ENCODE assay signal across 8 cellular contexts in genomic region chr11:126268708-126269579, GRCh38. TPM values are rescaled to one million over a fixed set of nuclear protein-coding genes. Genes with fewer than 3 reads are reported as not detected.
DNase-seq lines count a peak whose midpoint lies in the region; ATAC-seq and TF ChIP-seq lines count a peak whose summit lies in the region.

TSS of gene FOXRED1 (plus strand) at chr11:126269154. CDS start at chr11:126269207, 53 bp downstream.
TSS of gene SRPRA (minus strand) at chr11:126268895. CDS start at chr11:126268804, 91 bp downstream.

- WGBS in testis, 2 donors: 0 to 1% methylated on average over 23 to 41 of the region's 64 CpGs

- H3K27me3 ChIP-seq in testis: no peaks in the 10 kb centered on the region

- peaks cover 48% of the 10 kb centered on the region for H3K4me1 Mint-ChIP-seq in activated naive CD8-positive, alpha-beta T cell (ENCODE audit: low read depth)

- TF ChIP-seq POLR2A in testis (IDR thresholded peaks at IDR 0.05): no peak

- ATAC-seq in HG02623 (IDR thresholded peaks at IDR 0.05; ENCODE audit: unreplicated experiment) (peak; percentile 98), omental fat pad (ENCODE audit: low FRiP score) (peak; percentile 99)

- peaks cover 11% of the 10 kb centered on the region for H3K4me1 ChIP-seq in testis

- no peaks in the 10 kb centered on the region for H3K9me3 ChIP-seq in testis

- no peaks in the 10 kb centered on the region for H3K27me3 Mint-ChIP-seq in activated naive CD8-positive, alpha-beta T cell

- H3K4me3 ChIP-seq in testis: peak within 1 kb of the TSS; percentile 93

- H3K27ac Mint-ChIP-seq in activated naive CD8-positive, alpha-beta T cell: peak within 1 kb of the TSS; percentile 95

- no peak for TF ChIP-seq CTCF in GM10248 (IDR thresholded peaks at IDR 0.05; ENCODE audit: control extremely low read depth, extremely low read depth, low read depth, missing control alignments)
- no peak for TF ChIP-seq CTCF in omental fat pad (IDR thresholded peaks at IDR 0.05)
- TF ChIP-seq CTCF in testis (IDR thresholded peaks at IDR 0.05): peak in 1 of 3 experiments; percentile 5

- intact Hi-C loops in testis (cut with DNase I; ENCODE audit: low total_unique reads): no loop called here

- POLR2A ChIA-PET in GM10248 (lab: Yijun Ruan, JAX): interaction anchor here (1.0 to 1.2 kb wide), 2 partner anchors 10 to 38 kb away, joined by 3 read pairs; no protein-coding TSS in a partner anchor

- peak within 1 kb of the TSS; percentile 97 for H3K4me3 Mint-ChIP-seq in activated naive CD8-positive, alpha-beta T cell

- peak; percentile 100 for DNase-seq in GM10248 (ENCODE audit: extremely low spot score)
- peak; percentile 100 for DNase-seq in NCI-H1105 (lab: John Stamatoyannopoulos, UW)
- DNase-seq in SKM-1 treated with dmso at 0.1 percent for 144 hours (lab: John Stamatoyannopoulos, UW; ENCODE audit: unreplicated experiment): peak; percentile 96
- DNase-seq in glomerular endothelial cell (ENCODE audit: extremely low read depth, low read depth, low spot score): peak; percentile 68
- DNase-seq in omental fat pad (ENCODE audit: low spot score): peak; percentile 95
- peak; percentile 99 for DNase-seq in testis

- H3K9me3 Mint-ChIP-seq in activated naive CD8-positive, alpha-beta T cell (ENCODE audit: low read depth): no peaks in the 10 kb centered on the region

- H3K36me3 Mint-ChIP-seq in activated naive CD8-positive, alpha-beta T cell: peaks cover 8% of the 10 kb centered on the region

- H3K36me3 ChIP-seq in testis (ENCODE audit: low read depth, missing control alignments): no peaks in the 10 kb centered on the region

- CTCF ChIA-PET in GM10248 (lab: Yijun Ruan, JAX): interaction anchor here (1.0 to 1.5 kb wide), 3 partner anchors 11 to 211 kb away, joined by 5 to 7 read pairs (median 6); no protein-coding TSS in a partner anchor

- H3K27ac ChIP-seq in testis: peak within 1 kb of the TSS; percentile 87 to 88

RNA-seq across cellular contexts. Expression of gene FOXRED1, which starts in this region (rescaled TPM):
- 13.8 and 24.8 TPM in 2 replicates for total RNA-seq in glomerular endothelial cell
- 10 to 100 TPM; 10.2 to 27.3 (median 17.4) TPM for total RNA-seq in omental fat pad
- total RNA-seq in testis: 10 to 100 TPM; 40.3 to 49.4 TPM
- polyA plus RNA-seq in testis (ENCODE audit: insufficient read depth, low read depth, low replicate concordance): 31.6 TPM

RNA-seq across cellular contexts. Expression of gene SRPRA, which starts in this region (rescaled TPM):
- total RNA-seq in glomerular endothelial cell: 73.2 and 88.6 TPM in 2 replicates
- total RNA-seq in omental fat pad: 100 to 1,000 TPM in 1 of 4 donors, 10 to 100 TPM in 3; 83.5 to 109 (median 91.8) TPM
- 100 to 1,000 TPM; 105 to 122 TPM for total RNA-seq in testis
- polyA plus RNA-seq in testis (ENCODE audit: insufficient read depth, low read depth, low replicate concordance): 88.4 TPM

Comparison
In these comparisons a context has a peak if more than half of its experiments do, and no peak if none do; other contexts are left out.
1. Peak in every context shown above with its lines: DNase-seq, ATAC-seq, H3K4me3 ChIP-seq and H3K27ac ChIP-seq.